In genomic region chr6:163398796-163399195, GRCh38 we compare ENCODE assay signal across 13 cellular contexts. TPM values are rescaled to one million over a fixed set of nuclear protein-coding genes. Genes with fewer than 3 reads are reported as not detected.
DNase-seq lines count a peak whose midpoint lies in the region; ATAC-seq and TF ChIP-seq lines count a peak whose summit lies in the region.
"Had no signal": no experiment of that assay in that cellular context is flagged by ENCODE, and none has a peak within 500 bp of the region (broad histone marks: within the 10 kb centered on the region; RNA-seq: fewer than 3 reads in every experiment).

No MANE protein-coding gene starts in this region.

- peak in 1 of 4 donors; percentile 33 for TF ChIP-seq POLR2A in upper lobe of left lung (IDR thresholded peaks at IDR 0.05)

- H3K79me2 ChIP-seq in Karpas-422 (ENCODE audit: low read length) = no peaks in the 10 kb centered on the region
- no peaks in the 10 kb centered on the region for H3K79me2 ChIP-seq in mammary epithelial cell (ENCODE audit: insufficient read depth, low read length)

- BruUV-seq in mammary epithelial cell (replicated peaks; lab: Mats Ljungman, UMichigan) = no TSS peak

- H4K20me1 ChIP-seq in Karpas-422 (ENCODE audit: insufficient read depth, low read depth, low read length) (no peaks in the 10 kb centered on the region), mammary epithelial cell (ENCODE audit: insufficient read depth, low read length) (no peaks in the 10 kb centered on the region)

- TF ChIP-seq CTCF in right atrium auricular region (IDR thresholded peaks at IDR 0.05) (no peak), upper lobe of left lung (IDR thresholded peaks at IDR 0.05) (no peak), mammary epithelial cell (conservative IDR thresholded peaks at IDR 0.05 in 1 of 2, IDR thresholded peaks at IDR 0.05 in 1 of 2; ENCODE audit: extremely low read depth in 1 of 2, insufficient read depth in 1 of 2, low read depth in 1 of 2, low read length in 2 of 2) (no peak)

- intact Hi-C loops in Right ventricle myocardium inferior (cut with DNase I) = loop anchor here (5.0 kb wide), 1 partner anchor 61 kb away; no protein-coding TSS in a partner anchor
- intact Hi-C loops in mammary epithelial cell (cut with micrococcal nuclease) = no loop called here

- TF ChIP-seq EP300 in upper lobe of left lung (IDR thresholded peaks at IDR 0.05) = no peak

- in situ Hi-C loops in mammary epithelial cell (cut with MboI; ENCODE audit: low sequenced_read_pairs in 2 of 2) = no loop called here

- H3K4me2 ChIP-seq in Karpas-422 (ENCODE audit: low read depth, low read length, poor library complexity, severe bottlenecking) (no peak overlapping the region), mammary epithelial cell (ENCODE audit: insufficient read depth, low read depth, low read length) (no peak overlapping the region)
- H3K4me2 ChIP-seq: A549 had no signal

- H3K4me3 ChIP-seq in right atrium auricular region = no peak overlapping the region
- H3K4me3 ChIP-seq in upper lobe of left lung = no peak overlapping the region
- H3K4me3 ChIP-seq in Karpas-422 (ENCODE audit: low read length) = no peak overlapping the region
- H3K4me3 ChIP-seq in mammary epithelial cell (replicated peaks in 1 of 3; ENCODE audit: insufficient read depth in 1 of 3, low read depth in 2 of 3, low read length in 3 of 3) = no peak overlapping the region
- H3K4me3 ChIP-seq: A549, thyroid gland had no signal

- WGBS in upper lobe of left lung, 2 donors = 56 to 65% methylated on average over 8 to 9 of the region's 9 CpGs
- 98% methylated on average over 8 of the region's 9 CpGs for WGBS in mammary epithelial cell (ENCODE audit: low coverage, missing lambda C conversion rate)

- no peaks in the 10 kb centered on the region for H3K9me2 ChIP-seq in Karpas-422 (replicated peaks; ENCODE audit: insufficient read depth, low read length)

- CTCF ChIA-PET in mammary epithelial cell (lab: Charles Lee; ENCODE audit: low non-redundant PET) = no interaction called here

- no peak overlapping the region for H3K27ac ChIP-seq in right atrium auricular region
- H3K27ac ChIP-seq in layer of hippocampus (ENCODE audit: low read depth, low read length) = peak overlapping the region; percentile 44
- peak overlapping the region in 1 of 4 donors; percentile 18 for H3K27ac ChIP-seq in upper lobe of left lung
- no peak overlapping the region for H3K27ac ChIP-seq in Karpas-422 (ENCODE audit: low read length)
- no peak overlapping the region for H3K27ac ChIP-seq in mammary epithelial cell (ENCODE audit: insufficient read depth, low read depth, low read length)
- H3K27ac ChIP-seq: A549, thyroid gland had no signal

- H3K4me1 ChIP-seq in right atrium auricular region (peaks cover 0 to 25% of the 10 kb centered on the region in 2 donors), upper lobe of left lung (peaks cover 2 to 19% (median 7%) of the 10 kb centered on the region in 4 donors), Karpas-422 (ENCODE audit: low read length) (no peaks in the 10 kb centered on the region), mammary epithelial cell (ENCODE audit: insufficient read depth, low read length) (no peaks in the 10 kb centered on the region)
- H3K4me1 ChIP-seq: A549 had no signal

- no peaks in the 10 kb centered on the region for H3K27me3 ChIP-seq in right atrium auricular region
- no peaks in the 10 kb centered on the region for H3K27me3 ChIP-seq in layer of hippocampus (ENCODE audit: control insufficient read depth, insufficient read depth, low read length)
- H3K27me3 ChIP-seq in upper lobe of left lung = no peaks in the 10 kb centered on the region
- no peaks in the 10 kb centered on the region for H3K27me3 ChIP-seq in Karpas-422 (ENCODE audit: low read length)
- H3K27me3 ChIP-seq in mammary epithelial cell (ENCODE audit: insufficient read depth, low read length) = no peaks in the 10 kb centered on the region
- H3K27me3 ChIP-seq: thyroid gland had no signal

- ATAC-seq in Right ventricle myocardium inferior (peak; percentile 55), upper lobe of left lung (ENCODE audit: low FRiP score in 2 of 2) (peak; percentile 65 to 79)
- ATAC-seq: A549 had no signal

- dilution Hi-C loops in mammary epithelial cell (cut with HindIII; ENCODE audit: low sequenced_read_pairs) = no loop called here

- H3K9ac ChIP-seq in Karpas-422 (ENCODE audit: low read length) (no peak overlapping the region), mammary epithelial cell (ENCODE audit: insufficient read depth, low read length) (no peak overlapping the region)

- DNase-seq in Right ventricle myocardium inferior (ENCODE audit: missing footprints) (peak; percentile 76), right atrium auricular region (ENCODE audit: low spot score) (no peak), SKM-1 (lab: John Stamatoyannopoulos, UW; ENCODE audit: unreplicated experiment) (peak; percentile 60), upper lobe of left lung (peak in 1 of 2 donors; percentile 76), NCI-H1092 treated with DMSO at 0.1 percent for 48 hours (lab: John Stamatoyannopoulos, UW) (no peak), Karpas-422 (no peak), mammary epithelial cell (no peak)
- DNase-seq: cortex of kidney; EL; stimulated activated CD4-positive, alpha-beta T cell treated with anti-CD3 and anti-CD28 coated beads, Interleukin-2, amount 100 ng/mL, for 48 hours had no signal

- no peak overlapping the region for H2AFZ ChIP-seq in Karpas-422 (ENCODE audit: low read length)
- H2AFZ ChIP-seq in mammary epithelial cell (ENCODE audit: low read depth, low read length) = no peak overlapping the region

- H3K36me3 ChIP-seq in right atrium auricular region = no peaks in the 10 kb centered on the region
- no peaks in the 10 kb centered on the region for H3K36me3 ChIP-seq in upper lobe of left lung
- no peaks in the 10 kb centered on the region for H3K36me3 ChIP-seq in Karpas-422 (ENCODE audit: insufficient read depth, low read length)
- no peaks in the 10 kb centered on the region for H3K36me3 ChIP-seq in mammary epithelial cell (ENCODE audit: insufficient read depth, low read length)
- H3K36me3 ChIP-seq: thyroid gland had no signal

- H3K9me3 ChIP-seq in right atrium auricular region = no peaks in the 10 kb centered on the region
- H3K9me3 ChIP-seq in upper lobe of left lung = no peaks in the 10 kb centered on the region
- peaks cover 2% of the 10 kb centered on the region; the same call in 1 of the 2 replicates for H3K9me3 ChIP-seq in Karpas-422 (ENCODE audit: low read length)
- no peaks in the 10 kb centered on the region for H3K9me3 ChIP-seq in mammary epithelial cell (replicated peaks; ENCODE audit: insufficient read depth, low read length)
- H3K9me3 ChIP-seq: A549, thyroid gland had no signal

RNA-seq across cellular contexts. Expression of gene QKI, which starts 15.7 kb away (rescaled TPM):
- total RNA-seq in Right ventricle myocardium inferior (459 TPM), right atrium auricular region (100 to 1,000 TPM; 366 to 434 TPM), upper lobe of left lung (100 to 1,000 TPM; 181 to 273 (median 226) TPM), mammary epithelial cell (10 to 100 TPM; 60.6 to 76.5 TPM)
- total RNA-seq in Karpas-422 (2014; rRNA removed; shearing (Covaris generic); ENCODE audit: low replicate concordance) = 0.04 TPM in 1 of 2 replicates, not detected in the other
- polyA plus RNA-seq in mammary epithelial cell = 76.1 TPM
- 117 TPM for polyA minus RNA-seq in mammary epithelial cell

Comparison
In these comparisons a context has a peak if more than half of its experiments do, and no peak if none do; other contexts are left out.
1. DNase-seq: peak in Right ventricle myocardium inferior (single experiment) and SKM-1 (single experiment); none in right atrium auricular region (single experiment), NCI-H1092 treated with DMSO at 0.1 percent for 48 hours (single experiment), Karpas-422 (single experiment) and mammary epithelial cell (single experiment).
2. RNA of gene QKI, which starts 15.7 kb away (total RNA-seq): 459 TPM in Right ventricle myocardium inferior (single experiment), 366 to 434 TPM in right atrium auricular region, 181 to 273 TPM in upper lobe of left lung and 60.6 to 76.5 TPM in mammary epithelial cell; 0.04 TPM in Karpas-422; every median in the first group is over 10 times any median in the second.